In the genomic region with DNA sequence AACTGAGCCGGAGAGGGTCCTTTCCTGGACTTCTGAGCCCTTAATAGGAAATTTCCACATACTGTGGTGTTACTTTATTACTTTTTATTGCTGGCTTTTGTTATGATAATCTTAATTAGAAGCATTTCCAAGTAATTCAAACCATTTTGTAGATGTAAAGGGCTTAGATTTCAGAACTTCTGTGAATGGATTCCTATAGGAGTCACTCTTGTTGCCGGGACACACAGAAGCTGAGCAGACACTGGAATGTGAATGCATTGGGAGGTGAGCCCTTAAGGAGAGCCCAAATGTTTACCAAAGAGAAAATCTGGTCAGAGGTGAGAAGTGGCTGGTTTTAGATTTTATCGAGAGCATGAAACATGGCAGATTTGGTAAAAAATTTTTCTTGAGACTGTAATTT, we compare ENCODE assay signal across 1 cellular context.
TF ChIP-seq lines count a peak whose summit lies in the region.

No MANE protein-coding gene starts in this region.

TF ChIP-seq in SK-N-SH, 30 proteins besides CTCF, POLR2A, EP300 and RAD21 (continued from another document):
- TF ChIP-seq EZH2phosphoT487 (IDR thresholded peaks at IDR 0.05; ENCODE audit: borderline replicate concordance, low read depth) (no peak), RFX5 (IDR thresholded peaks at IDR 0.05; ENCODE audit: low read length) (no peak), NFIC (IDR thresholded peaks at IDR 0.05; ENCODE audit: borderline replicate concordance) (no peak), GATA2 (CRISPR knock-in tag; IDR thresholded peaks at IDR 0.05) (no peak), YY1 (IDR thresholded peaks at IDR 0.05; ENCODE audit: low read depth) (no peak), POLR2AphosphoS5 (IDR thresholded peaks at IDR 0.05; ENCODE audit: low read depth, low read length) (no peak), TEAD4 (IDR thresholded peaks at IDR 0.05; ENCODE audit: borderline replicate concordance, insufficient read depth) (no peak), CHD2 (IDR thresholded peaks at IDR 0.05; ENCODE audit: low read length, partially characterized antibody) (no peak), TAF1 (IDR thresholded peaks at IDR 0.05; ENCODE audit: borderline replicate concordance, low read depth, low read length) (no peak), SMC3 (IDR thresholded peaks at IDR 0.05; ENCODE audit: low read depth, low read length) (no peak)
- TF ChIP-seq, protein P1, sequence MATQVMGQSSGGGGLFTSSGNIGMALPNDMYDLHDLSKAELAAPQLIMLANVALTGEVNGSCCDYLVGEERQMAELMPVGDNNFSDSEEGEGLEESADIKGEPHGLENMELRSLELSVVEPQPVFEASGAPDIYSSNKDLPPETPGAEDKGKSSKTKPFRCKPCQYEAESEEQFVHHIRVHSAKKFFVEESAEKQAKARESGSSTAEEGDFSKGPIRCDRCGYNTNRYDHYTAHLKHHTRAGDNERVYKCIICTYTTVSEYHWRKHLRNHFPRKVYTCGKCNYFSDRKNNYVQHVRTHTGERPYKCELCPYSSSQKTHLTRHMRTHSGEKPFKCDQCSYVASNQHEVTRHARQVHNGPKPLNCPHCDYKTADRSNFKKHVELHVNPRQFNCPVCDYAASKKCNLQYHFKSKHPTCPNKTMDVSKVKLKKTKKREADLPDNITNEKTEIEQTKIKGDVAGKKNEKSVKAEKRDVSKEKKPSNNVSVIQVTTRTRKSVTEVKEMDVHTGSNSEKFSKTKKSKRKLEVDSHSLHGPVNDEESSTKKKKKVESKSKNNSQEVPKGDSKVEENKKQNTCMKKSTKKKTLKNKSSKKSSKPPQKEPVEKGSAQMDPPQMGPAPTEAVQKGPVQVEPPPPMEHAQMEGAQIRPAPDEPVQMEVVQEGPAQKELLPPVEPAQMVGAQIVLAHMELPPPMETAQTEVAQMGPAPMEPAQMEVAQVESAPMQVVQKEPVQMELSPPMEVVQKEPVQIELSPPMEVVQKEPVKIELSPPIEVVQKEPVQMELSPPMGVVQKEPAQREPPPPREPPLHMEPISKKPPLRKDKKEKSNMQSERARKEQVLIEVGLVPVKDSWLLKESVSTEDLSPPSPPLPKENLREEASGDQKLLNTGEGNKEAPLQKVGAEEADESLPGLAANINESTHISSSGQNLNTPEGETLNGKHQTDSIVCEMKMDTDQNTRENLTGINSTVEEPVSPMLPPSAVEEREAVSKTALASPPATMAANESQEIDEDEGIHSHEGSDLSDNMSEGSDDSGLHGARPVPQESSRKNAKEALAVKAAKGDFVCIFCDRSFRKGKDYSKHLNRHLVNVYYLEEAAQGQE (IDR thresholded peaks at IDR 0.05; ENCODE audit: low read depth, low read length) = no peak
- TF ChIP-seq, protein P2, sequence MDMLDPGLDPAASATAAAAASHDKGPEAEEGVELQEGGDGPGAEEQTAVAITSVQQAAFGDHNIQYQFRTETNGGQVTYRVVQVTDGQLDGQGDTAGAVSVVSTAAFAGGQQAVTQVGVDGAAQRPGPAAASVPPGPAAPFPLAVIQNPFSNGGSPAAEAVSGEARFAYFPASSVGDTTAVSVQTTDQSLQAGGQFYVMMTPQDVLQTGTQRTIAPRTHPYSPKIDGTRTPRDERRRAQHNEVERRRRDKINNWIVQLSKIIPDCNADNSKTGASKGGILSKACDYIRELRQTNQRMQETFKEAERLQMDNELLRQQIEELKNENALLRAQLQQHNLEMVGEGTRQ (IDR thresholded peaks at IDR 0.05; ENCODE audit: borderline replicate concordance, low read depth, low read length) = no peak
TF ChIP-seq in SK-N-SH: peak in this region for 0.
